Comparison of ENCODE assay signal across 1 cellular context in genomic region chr17:38620551-38621277, GRCh38.
A peak's percentile ranks its signal among the peaks of the same experiment; 100 is the strongest.
TF ChIP-seq lines count a peak whose summit lies in the region.

No MANE protein-coding gene starts in this region.

TF ChIP-seq in HepG2, 621 proteins besides CTCF, POLR2A, EP300 and RAD21 (continued from another document and continues in another):
- TF ChIP-seq, protein P1, sequence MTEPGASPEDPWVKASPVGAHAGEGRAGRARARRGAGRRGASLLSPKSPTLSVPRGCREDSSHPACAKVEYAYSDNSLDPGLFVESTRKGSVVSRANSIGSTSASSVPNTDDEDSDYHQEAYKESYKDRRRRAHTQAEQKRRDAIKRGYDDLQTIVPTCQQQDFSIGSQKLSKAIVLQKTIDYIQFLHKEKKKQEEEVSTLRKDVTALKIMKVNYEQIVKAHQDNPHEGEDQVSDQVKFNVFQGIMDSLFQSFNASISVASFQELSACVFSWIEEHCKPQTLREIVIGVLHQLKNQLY (CRISPR knock-in tag; IDR thresholded peaks at IDR 0.05): peak; percentile 93
- no peak for TF ChIP-seq U2AF1 (optimal IDR thresholded peaks at IDR 0.05; ENCODE audit: low read depth, low read length)
- TF ChIP-seq ZNF282 (IDR thresholded peaks at IDR 0.05; ENCODE audit: partially characterized antibody): no peak
- no peak for TF ChIP-seq ZNF326 (CRISPR knock-in tag; IDR thresholded peaks at IDR 0.05; ENCODE audit: borderline replicate concordance)
- no peak for TF ChIP-seq ZNF800 (CRISPR knock-in tag; IDR thresholded peaks at IDR 0.05)
- peak; percentile 95 for TF ChIP-seq PITX1 (CRISPR knock-in tag; IDR thresholded peaks at IDR 0.05)
- no peak for TF ChIP-seq RAD51 (IDR thresholded peaks at IDR 0.05; ENCODE audit: borderline replicate concordance)
- TF ChIP-seq ZFYVE20 (CRISPR knock-in tag; IDR thresholded peaks at IDR 0.05; ENCODE audit: borderline replicate concordance, low read depth): no peak
- peak; percentile 84 for TF ChIP-seq ZMYM4 (CRISPR knock-in tag; IDR thresholded peaks at IDR 0.05)
- TF ChIP-seq, protein P2, sequence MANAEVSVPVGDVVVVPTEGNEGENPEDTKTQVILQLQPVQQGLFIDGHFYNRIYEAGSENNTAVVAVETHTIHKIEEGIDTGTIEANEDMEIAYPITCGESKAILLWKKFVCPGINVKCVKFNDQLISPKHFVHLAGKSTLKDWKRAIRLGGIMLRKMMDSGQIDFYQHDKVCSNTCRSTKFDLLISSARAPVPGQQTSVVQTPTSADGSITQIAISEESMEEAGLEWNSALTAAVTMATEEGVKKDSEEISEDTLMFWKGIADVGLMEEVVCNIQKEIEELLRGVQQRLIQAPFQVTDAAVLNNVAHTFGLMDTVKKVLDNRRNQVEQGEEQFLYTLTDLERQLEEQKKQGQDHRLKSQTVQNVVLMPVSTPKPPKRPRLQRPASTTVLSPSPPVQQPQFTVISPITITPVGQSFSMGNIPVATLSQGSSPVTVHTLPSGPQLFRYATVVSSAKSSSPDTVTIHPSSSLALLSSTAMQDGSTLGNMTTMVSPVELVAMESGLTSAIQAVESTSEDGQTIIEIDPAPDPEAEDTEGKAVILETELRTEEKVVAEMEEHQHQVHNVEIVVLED (CRISPR knock-in tag; IDR thresholded peaks at IDR 0.05; ENCODE audit: borderline replicate concordance): peak; percentile 33; the same call in 1 of the 2 replicates
- TF ChIP-seq IKZF1 (IDR thresholded peaks at IDR 0.05): no peak
- no peak; the same call in 1 of the 2 replicates for TF ChIP-seq NKX3-1 (CRISPR knock-in tag; IDR thresholded peaks at IDR 0.05)
- TF ChIP-seq ZNF496 (CRISPR knock-in tag; IDR thresholded peaks at IDR 0.05; ENCODE audit: insufficient replicate concordance): no peak
- peak; percentile 87 for TF ChIP-seq MEF2D (CRISPR knock-in tag; IDR thresholded peaks at IDR 0.05)
- TF ChIP-seq, protein P3, sequence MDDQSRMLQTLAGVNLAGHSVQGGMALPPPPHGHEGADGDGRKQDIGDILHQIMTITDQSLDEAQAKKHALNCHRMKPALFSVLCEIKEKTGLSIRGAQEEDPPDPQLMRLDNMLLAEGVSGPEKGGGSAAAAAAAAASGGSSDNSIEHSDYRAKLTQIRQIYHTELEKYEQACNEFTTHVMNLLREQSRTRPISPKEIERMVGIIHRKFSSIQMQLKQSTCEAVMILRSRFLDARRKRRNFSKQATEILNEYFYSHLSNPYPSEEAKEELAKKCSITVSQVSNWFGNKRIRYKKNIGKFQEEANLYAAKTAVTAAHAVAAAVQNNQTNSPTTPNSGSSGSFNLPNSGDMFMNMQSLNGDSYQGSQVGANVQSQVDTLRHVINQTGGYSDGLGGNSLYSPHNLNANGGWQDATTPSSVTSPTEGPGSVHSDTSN (CRISPR knock-in tag; IDR thresholded peaks at IDR 0.05; ENCODE audit: borderline replicate concordance): no peak
- no peak for TF ChIP-seq MZF1 (CRISPR knock-in tag; IDR thresholded peaks at IDR 0.05; ENCODE audit: borderline replicate concordance)
- no peak for TF ChIP-seq TBP (CRISPR knock-in tag; IDR thresholded peaks at IDR 0.05)
- 0 out of 2 replicates have a peak, but pooled peaks have one; percentile 14 for TF ChIP-seq ZNF383 (CRISPR knock-in tag; IDR thresholded peaks at IDR 0.05; ENCODE audit: borderline replicate concordance)
- peak; percentile 72; the same call in 1 of the 2 replicates for TF ChIP-seq MYPOP (CRISPR knock-in tag; IDR thresholded peaks at IDR 0.05)
- TF ChIP-seq ZNF530 (CRISPR knock-in tag; IDR thresholded peaks at IDR 0.05; ENCODE audit: low read depth): no peak
- peak; percentile 89 for TF ChIP-seq CEBPG (CRISPR knock-in tag; IDR thresholded peaks at IDR 0.05)
- TF ChIP-seq ZNF644 (CRISPR knock-in tag; IDR thresholded peaks at IDR 0.05; ENCODE audit: low read depth): peak; percentile 97
- TF ChIP-seq DMTF1 (CRISPR knock-in tag; IDR thresholded peaks at IDR 0.05): no peak
- TF ChIP-seq ZNF180 (CRISPR knock-in tag; IDR thresholded peaks at IDR 0.05; ENCODE audit: borderline replicate concordance, low read depth): no peak
- 0 out of 2 replicates have a peak, but pooled peaks have one; percentile 37 for TF ChIP-seq ZIK1 (CRISPR knock-in tag; IDR thresholded peaks at IDR 0.05; ENCODE audit: borderline replicate concordance, low read depth)
- no peak for TF ChIP-seq U2AF2 (IDR thresholded peaks at IDR 0.05; ENCODE audit: low read depth, low read length)
- TF ChIP-seq, protein P4, sequence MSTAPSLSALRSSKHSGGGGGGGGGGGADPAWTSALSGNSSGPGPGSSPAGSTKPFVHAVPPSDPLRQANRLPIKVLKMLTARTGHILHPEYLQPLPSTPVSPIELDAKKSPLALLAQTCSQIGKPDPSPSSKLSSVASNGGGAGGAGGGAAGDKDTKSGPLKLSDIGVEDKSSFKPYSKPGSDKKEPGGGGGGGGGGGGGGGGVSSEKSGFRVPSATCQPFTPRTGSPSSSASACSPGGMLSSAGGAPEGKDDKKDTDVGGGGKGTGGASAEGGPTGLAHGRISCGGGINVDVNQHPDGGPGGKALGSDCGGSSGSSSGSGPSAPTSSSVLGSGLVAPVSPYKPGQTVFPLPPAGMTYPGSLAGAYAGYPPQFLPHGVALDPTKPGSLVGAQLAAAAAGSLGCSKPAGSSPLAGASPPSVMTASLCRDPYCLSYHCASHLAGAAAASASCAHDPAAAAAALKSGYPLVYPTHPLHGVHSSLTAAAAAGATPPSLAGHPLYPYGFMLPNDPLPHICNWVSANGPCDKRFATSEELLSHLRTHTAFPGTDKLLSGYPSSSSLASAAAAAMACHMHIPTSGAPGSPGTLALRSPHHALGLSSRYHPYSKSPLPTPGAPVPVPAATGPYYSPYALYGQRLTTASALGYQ (CRISPR knock-in tag; IDR thresholded peaks at IDR 0.05): peak; percentile 80
- no peak for TF ChIP-seq EED (CRISPR knock-in tag; IDR thresholded peaks at IDR 0.05)
- no peak for TF ChIP-seq ZBTB8A (CRISPR knock-in tag; IDR thresholded peaks at IDR 0.05; ENCODE audit: borderline replicate concordance, low read depth)
- TF ChIP-seq ZNF574 (CRISPR knock-in tag; IDR thresholded peaks at IDR 0.05): peak; percentile 75
- TF ChIP-seq ZNF788 (CRISPR knock-in tag; IDR thresholded peaks at IDR 0.05; ENCODE audit: borderline replicate concordance): peak; percentile 93; the same call in 1 of the 2 replicates
- TF ChIP-seq PHF20 (CRISPR knock-in tag; IDR thresholded peaks at IDR 0.05): no peak; the same call in 1 of the 2 replicates
- peak; percentile 94 for TF ChIP-seq BCL6 (CRISPR knock-in tag; IDR thresholded peaks at IDR 0.05)
- no peak for TF ChIP-seq DR1 (CRISPR knock-in tag; IDR thresholded peaks at IDR 0.05)
- peak; percentile 72; the same call in 1 of the 2 replicates for TF ChIP-seq ZNF652 (CRISPR knock-in tag; IDR thresholded peaks at IDR 0.05; ENCODE audit: borderline replicate concordance, low read depth)
- 0 out of 2 replicates have a peak, but pooled peaks have one; percentile 42 for TF ChIP-seq TGIF2 (CRISPR knock-in tag; IDR thresholded peaks at IDR 0.05)
- peak; percentile 69 for TF ChIP-seq SMC3 (IDR thresholded peaks at IDR 0.05; ENCODE audit: low read length)
- no peak for TF ChIP-seq NONO (IDR thresholded peaks at IDR 0.05)
- TF ChIP-seq NONO (CRISPR knock-in tag; conservative IDR thresholded peaks at IDR 0.05): peak; percentile 79; the same call in 1 of the 2 replicates
- no peak for TF ChIP-seq E2F5 (CRISPR knock-in tag; conservative IDR thresholded peaks at IDR 0.05)
- TF ChIP-seq ATF7-NPFF (CRISPR knock-in tag; IDR thresholded peaks at IDR 0.05; ENCODE audit: low read depth): peak; percentile 18; the same call in 1 of the 2 replicates
- TF ChIP-seq TP53 (CRISPR knock-in tag; conservative IDR thresholded peaks at IDR 0.05): no peak; the same call in 1 of the 2 replicates
- peak; percentile 73; the same call in 1 of the 2 replicates for TF ChIP-seq ZNF33B (CRISPR knock-in tag; IDR thresholded peaks at IDR 0.05)
- TF ChIP-seq ZBTB7A (CRISPR knock-in tag; IDR thresholded peaks at IDR 0.05): peak; percentile 90
- peak; percentile 85; the same call in 1 of the 2 replicates for TF ChIP-seq ZNF414 (CRISPR knock-in tag; IDR thresholded peaks at IDR 0.05)
